ENCODE assay signal across 16 cellular contexts in genomic region chr13:41533266-41533665, GRCh38.
"Had no signal": no experiment of that assay in that cellular context is flagged by ENCODE, and none has a peak within 500 bp of the region (broad histone marks: within the 10 kb centered on the region; RNA-seq: fewer than 3 reads in every experiment).

No MANE protein-coding gene starts in this region.

- H3K4me3 ChIP-seq: spleen, upper lobe of right lung had no signal

- H3K36me3 ChIP-seq: spleen, upper lobe of right lung had no signal

- H3K27ac ChIP-seq: epithelial cell of prostate, spleen, upper lobe of right lung had no signal

- H3K27me3 ChIP-seq: spleen, upper lobe of right lung had no signal

- DNase-seq: activated B cell treated with CpG ODN at 0.5 μM for 24 hours; activated CD4-positive, alpha-beta T cell treated with anti-CD3 and anti-CD28 coated beads for 4 hours; activated gamma-delta T cell; activated naive CD4-positive, alpha-beta T cell treated with anti-CD3 and anti-CD28 coated beads, Interleukin-2, amount 50 U/mL, for 16 hours; activated naive CD8-positive, alpha-beta T cell treated with anti-CD3 and anti-CD28 coated beads, Interleukin-2, amount 50 U/mL, for 24 hours; left colon; mesendoderm; naive B cell; occipital lobe; retina; spleen; stimulated activated CD4-positive, alpha-beta T cell treated with anti-CD3 and anti-CD28 coated beads, Interleukin-4, amount 100 ng/mL, for 1 hour; stimulated activated naive CD4-positive, alpha-beta T cell; upper lobe of right lung had no signal

- H3K4me1 ChIP-seq: spleen had no signal

- ATAC-seq: activated CD8-positive, alpha-beta T cell treated with anti-CD3 and anti-CD28 coated beads, Interleukin-2, amount 10 ng/mL, durations not matched to agents 7 days and 5 days; activated naive CD8-positive, alpha-beta T cell treated with anti-CD3 and anti-CD28 coated beads, Interleukin-2, amount 50 U/mL, for 24 hours; left colon had no signal

- H3K9me3 ChIP-seq: spleen, upper lobe of right lung had no signal
